Comparison of ENCODE assay signal across 2 cellular contexts in the genomic region with DNA sequence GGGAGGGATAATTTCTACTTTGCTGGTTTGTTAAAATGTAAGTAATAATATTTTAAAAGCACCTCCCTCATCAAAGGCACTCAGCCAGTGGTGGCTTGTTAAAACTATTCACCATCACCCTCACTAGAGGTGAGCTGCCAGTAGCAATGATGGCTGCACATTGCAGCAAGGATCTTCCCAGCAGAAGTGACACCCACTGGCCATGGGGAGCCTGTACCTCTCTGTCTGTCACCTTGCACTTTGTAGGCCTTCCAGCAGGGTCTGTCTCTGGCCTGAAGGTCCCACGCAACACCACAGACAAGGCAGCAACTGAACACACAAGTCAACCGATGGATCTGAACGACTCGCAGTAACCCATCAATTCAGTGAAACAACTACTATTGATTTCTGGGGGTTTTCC.
TF ChIP-seq lines count a peak whose summit lies in the region.

No MANE protein-coding gene starts in this region.

TF ChIP-seq in HCT116, 20 proteins besides CTCF, POLR2A, EP300 and RAD21:
- TF ChIP-seq ZNF274 (IDR thresholded peaks at IDR 0.05; ENCODE audit: low read depth, low read length), result no peak
- peak; percentile 32 for TF ChIP-seq YY1 (IDR thresholded peaks at IDR 0.05; ENCODE audit: extremely low read depth, insufficient replicate concordance, low read depth, low read length)

TF ChIP-seq in WTC11, 78 proteins besides CTCF, POLR2A, EP300 and RAD21:
- TF ChIP-seq, protein P1, sequence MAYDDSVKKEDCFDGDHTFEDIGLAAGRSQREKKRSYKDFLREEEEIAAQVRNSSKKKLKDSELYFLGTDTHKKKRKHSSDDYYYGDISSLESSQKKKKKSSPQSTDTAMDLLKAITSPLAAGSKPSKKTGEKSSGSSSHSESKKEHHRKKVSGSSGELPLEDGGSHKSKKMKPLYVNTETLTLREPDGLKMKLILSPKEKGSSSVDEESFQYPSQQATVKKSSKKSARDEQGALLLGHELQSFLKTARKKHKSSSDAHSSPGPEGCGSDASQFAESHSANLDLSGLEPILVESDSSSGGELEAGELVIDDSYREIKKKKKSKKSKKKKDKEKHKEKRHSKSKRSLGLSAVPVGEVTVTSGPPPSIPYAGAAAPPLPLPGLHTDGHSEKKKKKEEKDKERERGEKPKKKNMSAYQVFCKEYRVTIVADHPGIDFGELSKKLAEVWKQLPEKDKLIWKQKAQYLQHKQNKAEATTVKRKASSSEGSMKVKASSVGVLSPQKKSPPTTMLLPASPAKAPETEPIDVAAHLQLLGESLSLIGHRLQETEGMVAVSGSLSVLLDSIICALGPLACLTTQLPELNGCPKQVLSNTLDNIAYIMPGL (CRISPR knock-in tag; IDR thresholded peaks at IDR 0.05), result no peak
- TF ChIP-seq, protein P2, sequence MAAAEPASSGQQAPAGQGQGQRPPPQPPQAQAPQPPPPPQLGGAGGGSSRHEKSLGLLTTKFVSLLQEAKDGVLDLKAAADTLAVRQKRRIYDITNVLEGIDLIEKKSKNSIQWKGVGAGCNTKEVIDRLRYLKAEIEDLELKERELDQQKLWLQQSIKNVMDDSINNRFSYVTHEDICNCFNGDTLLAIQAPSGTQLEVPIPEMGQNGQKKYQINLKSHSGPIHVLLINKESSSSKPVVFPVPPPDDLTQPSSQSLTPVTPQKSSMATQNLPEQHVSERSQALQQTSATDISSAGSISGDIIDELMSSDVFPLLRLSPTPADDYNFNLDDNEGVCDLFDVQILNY (CRISPR knock-in tag; IDR thresholded peaks at IDR 0.05), result no peak
- peak; percentile 56; the same call in 1 of the 2 replicates for TF ChIP-seq ZNF423 (CRISPR knock-in tag; IDR thresholded peaks at IDR 0.05)
